ENCODE assay signal across 19 cellular contexts in genomic region chr12:131211279-131211938, GRCh38.
DNase-seq lines count a peak whose midpoint lies in the region; ATAC-seq and TF ChIP-seq lines count a peak whose summit lies in the region.
"Had no signal": no experiment of that assay in that cellular context is flagged by ENCODE, and none has a peak within 500 bp of the region (broad histone marks: within the 10 kb centered on the region; RNA-seq: fewer than 3 reads in every experiment).

No MANE protein-coding gene starts in this region.

- H3K27ac ChIP-seq in upper lobe of right lung, result no peak overlapping the region

- H3K4me3 Mint-ChIP-seq in activated CD4-positive, alpha-beta memory T cell treated with anti-CD3 and anti-CD28 coated beads for 36 hours, result no peak overlapping the region
- H3K4me3 Mint-ChIP-seq in activated CD4-positive, alpha-beta memory T cell treated with anti-CD3 and anti-CD28 coated beads, Interleukin-2, amount 10 ng/mL, durations not matched to agents 7 days and 5 days, result no peak overlapping the region
- H3K4me3 Mint-ChIP-seq in natural killer cell, result no peak overlapping the region
- H3K4me3 Mint-ChIP-seq: CD4-positive, CD25-positive, alpha-beta regulatory T cell had no signal

- H3K4me3 ChIP-seq in upper lobe of right lung, result no peak overlapping the region
- H3K4me3 ChIP-seq: A549 had no signal

- no peaks in the 10 kb centered on the region for H3K27me3 ChIP-seq in upper lobe of right lung

- no peak for ATAC-seq in left cardiac atrium
- no peak for ATAC-seq in natural killer cell
- no peak for ATAC-seq in upper lobe of right lung
- no peak for ATAC-seq in GM19397 (IDR thresholded peaks at IDR 0.05; ENCODE audit: unreplicated experiment)
- no peak for ATAC-seq in GM18502 (IDR thresholded peaks at IDR 0.05; ENCODE audit: poor library complexity, unreplicated experiment)
- ATAC-seq: A549, Panc1 had no signal

- H3K36me3 Mint-ChIP-seq in activated CD4-positive, alpha-beta memory T cell treated with anti-CD3 and anti-CD28 coated beads for 36 hours, result no peaks in the 10 kb centered on the region
- no peaks in the 10 kb centered on the region for H3K36me3 Mint-ChIP-seq in activated CD4-positive, alpha-beta memory T cell treated with anti-CD3 and anti-CD28 coated beads, Interleukin-2, amount 10 ng/mL, durations not matched to agents 7 days and 5 days (ENCODE audit: low read depth)
- no peaks in the 10 kb centered on the region for H3K36me3 Mint-ChIP-seq in natural killer cell
- H3K36me3 Mint-ChIP-seq: CD4-positive, CD25-positive, alpha-beta regulatory T cell had no signal

- no peaks in the 10 kb centered on the region for H3K36me3 ChIP-seq in upper lobe of right lung

- peaks cover 25% of the 10 kb centered on the region for H3K4me1 Mint-ChIP-seq in activated CD4-positive, alpha-beta memory T cell treated with anti-CD3 and anti-CD28 coated beads for 36 hours (ENCODE audit: low read depth)
- peaks cover 8% of the 10 kb centered on the region for H3K4me1 Mint-ChIP-seq in activated CD4-positive, alpha-beta memory T cell treated with anti-CD3 and anti-CD28 coated beads, Interleukin-2, amount 10 ng/mL, durations not matched to agents 7 days and 5 days
- H3K4me1 Mint-ChIP-seq in natural killer cell, result no peaks in the 10 kb centered on the region

- DNase-seq in activated CD4-positive, alpha-beta memory T cell treated with anti-CD3 and anti-CD28 coated beads for 36 hours, result peak; percentile 27
- no peak for DNase-seq in activated CD4-positive, alpha-beta memory T cell treated with anti-CD3 and anti-CD28 coated beads, Interleukin-2, amount 10 ng/mL, durations not matched to agents 7 days and 5 days
- peak; percentile 56 for DNase-seq in cardiac septum (ENCODE audit: low spot score)
- DNase-seq in left cardiac atrium, result no peak
- DNase-seq in natural killer cell, result peak; percentile 3
- DNase-seq in upper lobe of right lung, result peak; percentile 38
- DNase-seq: DMS53, HCEC 1CT, IMR-90, Kasumi-1, NCI-H1417, NCI-H1930, NCI-H2171 treated with DMSO at 0.1 percent for 48 hours, NCI-H510A treated with DMSO at 0.1 percent for 48 hours had no signal

- intact Hi-C loops in activated CD4-positive, alpha-beta memory T cell treated with anti-CD3 and anti-CD28 coated beads for 36 hours (cut with micrococcal nuclease), result loop anchor here (2.0 kb wide), 1 partner anchor 105 kb away; no protein-coding TSS in a partner anchor
- intact Hi-C loops in cardiac septum (cut with DNase I), result no loop called here
- intact Hi-C loops in left cardiac atrium (cut with DNase I), result no loop called here
- intact Hi-C loops in natural killer cell (cut with micrococcal nuclease), result no loop called here
- intact Hi-C loops in upper lobe of right lung (cut with DNase I), result no loop called here

- H3K27me3 Mint-ChIP-seq in activated CD4-positive, alpha-beta memory T cell treated with anti-CD3 and anti-CD28 coated beads for 36 hours, result peaks cover 7% of the 10 kb centered on the region
- H3K27me3 Mint-ChIP-seq in activated CD4-positive, alpha-beta memory T cell treated with anti-CD3 and anti-CD28 coated beads, Interleukin-2, amount 10 ng/mL, durations not matched to agents 7 days and 5 days, result no peaks in the 10 kb centered on the region
- no peaks in the 10 kb centered on the region for H3K27me3 Mint-ChIP-seq in natural killer cell (ENCODE audit: low read depth in 2 of 2)
- H3K27me3 Mint-ChIP-seq: CD4-positive, CD25-positive, alpha-beta regulatory T cell had no signal

- CTCF ChIA-PET in activated CD4-positive, alpha-beta memory T cell treated with anti-CD3 and anti-CD28 coated beads for 36 hours (lab: Charles Lee), result interaction anchor here (0.9 kb wide), 1 partner anchor 79 kb away, joined by 3 read pairs; no protein-coding TSS in a partner anchor
- CTCF ChIA-PET in activated CD4-positive, alpha-beta memory T cell treated with anti-CD3 and anti-CD28 coated beads, Interleukin-2, amount 10 ng/mL, durations not matched to agents 7 days and 5 days (lab: Charles Lee), result no interaction called here

- H3K4me1 ChIP-seq in upper lobe of right lung, result no peaks in the 10 kb centered on the region
- H3K4me1 ChIP-seq: A549 had no signal

- H3K9me3 Mint-ChIP-seq in activated CD4-positive, alpha-beta memory T cell treated with anti-CD3 and anti-CD28 coated beads for 36 hours, result peaks cover 9% of the 10 kb centered on the region
- H3K9me3 Mint-ChIP-seq in activated CD4-positive, alpha-beta memory T cell treated with anti-CD3 and anti-CD28 coated beads, Interleukin-2, amount 10 ng/mL, durations not matched to agents 7 days and 5 days, result peaks cover 3% of the 10 kb centered on the region
- no peaks in the 10 kb centered on the region for H3K9me3 Mint-ChIP-seq in natural killer cell

- no peaks in the 10 kb centered on the region for H3K9me3 ChIP-seq in upper lobe of right lung
- H3K9me3 ChIP-seq: A549 had no signal

- TF ChIP-seq CTCF in natural killer cell (IDR thresholded peaks at IDR 0.05) (no peak), upper lobe of right lung (IDR thresholded peaks at IDR 0.05) (no peak)

- no peak overlapping the region for H3K27ac Mint-ChIP-seq in activated CD4-positive, alpha-beta memory T cell treated with anti-CD3 and anti-CD28 coated beads for 36 hours
- H3K27ac Mint-ChIP-seq in activated CD4-positive, alpha-beta memory T cell treated with anti-CD3 and anti-CD28 coated beads, Interleukin-2, amount 10 ng/mL, durations not matched to agents 7 days and 5 days, result no peak overlapping the region
- H3K27ac Mint-ChIP-seq in natural killer cell, result no peak overlapping the region
- H3K27ac Mint-ChIP-seq: CD4-positive, CD25-positive, alpha-beta regulatory T cell had no signal

- POLR2A ChIA-PET in activated CD4-positive, alpha-beta memory T cell treated with anti-CD3 and anti-CD28 coated beads for 36 hours (lab: Charles Lee), result no interaction called here
- POLR2A ChIA-PET in activated CD4-positive, alpha-beta memory T cell treated with anti-CD3 and anti-CD28 coated beads, Interleukin-2, amount 10 ng/mL, durations not matched to agents 7 days and 5 days (lab: Charles Lee), result no interaction called here

Comparison
In these comparisons a context has a peak if more than half of its experiments do, and no peak if none do; other contexts are left out.
1. DNase-seq: peak in activated CD4-positive, alpha-beta memory T cell treated with anti-CD3 and anti-CD28 coated beads for 36 hours (single experiment), cardiac septum (single experiment), natural killer cell (single experiment) and upper lobe of right lung (single experiment); none in activated CD4-positive, alpha-beta memory T cell treated with anti-CD3 and anti-CD28 coated beads, Interleukin-2, amount 10 ng/mL, durations not matched to agents 7 days and 5 days (single experiment) and left cardiac atrium (single experiment).